In genomic region chr22:46081036-46081830, GRCh38 we compare ENCODE assay signal across 10 cellular contexts.
DNase-seq lines count a peak whose midpoint lies in the region; ATAC-seq and TF ChIP-seq lines count a peak whose summit lies in the region.
"Had no signal": no experiment of that assay in that cellular context is flagged by ENCODE, and none has a peak within 500 bp of the region (broad histone marks: within the 10 kb centered on the region; RNA-seq: fewer than 3 reads in every experiment).

No MANE protein-coding gene starts in this region.

- H3K4me3 Mint-ChIP-seq in T-helper 17 cell: no peak overlapping the region
- no peak overlapping the region for H3K4me3 Mint-ChIP-seq in activated T-cell treated with anti-CD3 and anti-CD28 coated beads, Interleukin-2, amount 50 U/mL, for 24 hours
- H3K4me3 Mint-ChIP-seq: activated B cell treated with CpG ODN at 0.5 μM for 24 hours had no signal

- no peak overlapping the region for H3K23ac ChIP-seq in trophoblast cell (ENCODE audit: low read length)

- H3K18ac ChIP-seq in trophoblast cell (ENCODE audit: low read length): no peak overlapping the region

- H3K9me3 Mint-ChIP-seq in activated T-cell treated with anti-CD3 and anti-CD28 coated beads, Interleukin-2, amount 50 U/mL, for 24 hours: no peaks in the 10 kb centered on the region
- H3K9me3 Mint-ChIP-seq: activated B cell treated with CpG ODN at 0.5 μM for 24 hours had no signal

- H3K79me2 ChIP-seq in parathyroid adenoma (peaks cover 30% of the 10 kb centered on the region), trophoblast cell (ENCODE audit: control insufficient read depth, insufficient read depth, low read length, poor library complexity) (no peaks in the 10 kb centered on the region)

- H3K9ac ChIP-seq in parathyroid adenoma (no peak overlapping the region), trophoblast cell (ENCODE audit: low read length) (no peak overlapping the region)

- no CpG with 5 or more reads among the region's 25 CpGs for WGBS in trophoblast cell (ENCODE audit: extremely low coverage, insufficient coverage, insufficient read length)

- H2BK12ac ChIP-seq in trophoblast cell (ENCODE audit: low read length): no peak overlapping the region

- no peaks in the 10 kb centered on the region for H3K27me3 Mint-ChIP-seq in T-helper 17 cell
- no peaks in the 10 kb centered on the region for H3K27me3 Mint-ChIP-seq in activated T-cell treated with anti-CD3 and anti-CD28 coated beads, Interleukin-2, amount 50 U/mL, for 24 hours
- H3K27me3 Mint-ChIP-seq: activated B cell treated with CpG ODN at 0.5 μM for 24 hours had no signal

- no peaks in the 10 kb centered on the region for H3K79me1 ChIP-seq in trophoblast cell (ENCODE audit: low read length)

- in situ Hi-C loops in GM13977 (cut with MboI; ENCODE audit: low pct_unique_long_range_greater_than_20kb, low sequenced_read_pairs, unreplicated experiment): no loop called here

- H3K36me3 ChIP-seq in parathyroid adenoma (ENCODE audit: control insufficient read depth, insufficient read depth, low read length) (no peaks in the 10 kb centered on the region), trophoblast cell (ENCODE audit: control insufficient read depth in 1 of 2, insufficient read depth in 2 of 2, low read length in 2 of 2) (no peaks in the 10 kb centered on the region)

- TF ChIP-seq CTCF in AG10803 (conservative IDR thresholded peaks at IDR 0.05; ENCODE audit: low read length): no peak
- TF ChIP-seq CTCF in foreskin fibroblast (IDR thresholded peaks at IDR 0.05; ENCODE audit: low read depth, low read length): no peak
- TF ChIP-seq CTCF in parathyroid adenoma (IDR thresholded peaks at IDR 0.05): no peak
- TF ChIP-seq CTCF in GM13977 (IDR thresholded peaks at IDR 0.05; ENCODE audit: extremely low read depth, insufficient read depth, missing control alignments): no peak

- no peaks in the 10 kb centered on the region for H3K4me1 ChIP-seq in parathyroid adenoma
- H3K4me1 ChIP-seq in trophoblast cell (ENCODE audit: control insufficient read depth in 1 of 2, insufficient read depth in 2 of 2, low read length in 2 of 2): peaks cover 1 to 3% of the 10 kb centered on the region in 2 experiments

- H3K27ac Mint-ChIP-seq in T-helper 17 cell: peak overlapping the region; percentile 54
- H3K27ac Mint-ChIP-seq in activated T-cell treated with anti-CD3 and anti-CD28 coated beads, Interleukin-2, amount 50 U/mL, for 24 hours: no peak overlapping the region
- H3K27ac Mint-ChIP-seq: activated B cell treated with CpG ODN at 0.5 μM for 24 hours had no signal

- H3K36me3 Mint-ChIP-seq in T-helper 17 cell (ENCODE audit: low read depth): no peaks in the 10 kb centered on the region
- H3K36me3 Mint-ChIP-seq in activated T-cell treated with anti-CD3 and anti-CD28 coated beads, Interleukin-2, amount 50 U/mL, for 24 hours (ENCODE audit: low read depth): peaks cover 3% of the 10 kb centered on the region

- no peak overlapping the region for H4K12ac ChIP-seq in trophoblast cell (ENCODE audit: low read depth, low read length)

- H3K4me2 ChIP-seq in parathyroid adenoma (ENCODE audit: low read length) (peak overlapping the region; percentile 44), trophoblast cell (ENCODE audit: low read length) (no peak overlapping the region)

- no peaks in the 10 kb centered on the region for H3K9me3 ChIP-seq in T-helper 17 cell (ENCODE audit: control insufficient read depth, low read length, poor library complexity, severe bottlenecking)
- no peaks in the 10 kb centered on the region for H3K9me3 ChIP-seq in parathyroid adenoma (ENCODE audit: control insufficient read depth, low read length)
- H3K9me3 ChIP-seq in trophoblast cell (ENCODE audit: insufficient read depth, low read depth, low read length): peaks cover 1% of the 10 kb centered on the region

- H3K4me3 ChIP-seq in AG10803 (ENCODE audit: low read length): peak overlapping the region; percentile 98
- H3K4me3 ChIP-seq in foreskin fibroblast (ENCODE audit: low read depth in 1 of 2, low read length in 2 of 2): peak overlapping the region; percentile 68 to 86
- no peak overlapping the region for H3K4me3 ChIP-seq in parathyroid adenoma (ENCODE audit: low read depth, low read length)
- H3K4me3 ChIP-seq in trophoblast cell (ENCODE audit: low read depth, low read length): no peak overlapping the region

- no peaks in the 10 kb centered on the region for H3K27me3 ChIP-seq in parathyroid adenoma (ENCODE audit: control insufficient read depth, insufficient read depth, low read length)
- H3K27me3 ChIP-seq in trophoblast cell (ENCODE audit: insufficient read depth, low read length): no peaks in the 10 kb centered on the region

- H3K14ac ChIP-seq in trophoblast cell (ENCODE audit: low read length): no peak overlapping the region

- H2BK120ac ChIP-seq in trophoblast cell (ENCODE audit: insufficient read depth, low read length, poor library complexity): no peak overlapping the region

- ATAC-seq in T-helper 17 cell: no peak
- no peak for ATAC-seq in GM21526 (IDR thresholded peaks at IDR 0.05; ENCODE audit: low FRiP score, unreplicated experiment)

- H3K27ac ChIP-seq in parathyroid adenoma: peak overlapping the region; percentile 56
- H3K27ac ChIP-seq in trophoblast cell (ENCODE audit: low read depth, low read length): no peak overlapping the region

- H4K91ac ChIP-seq in trophoblast cell (ENCODE audit: low read depth, low read length): no peak overlapping the region

- no peak overlapping the region for H2BK5ac ChIP-seq in trophoblast cell (ENCODE audit: low read depth, low read length, poor library complexity)

- peaks cover 22% of the 10 kb centered on the region for H3K4me1 Mint-ChIP-seq in T-helper 17 cell
- H3K4me1 Mint-ChIP-seq in activated T-cell treated with anti-CD3 and anti-CD28 coated beads, Interleukin-2, amount 50 U/mL, for 24 hours (ENCODE audit: low read depth): peaks cover 7% of the 10 kb centered on the region

- no peak overlapping the region for H4K8ac ChIP-seq in trophoblast cell (ENCODE audit: low read depth, low read length)

- H3K4ac ChIP-seq in trophoblast cell (ENCODE audit: low read depth, low read length): no peak overlapping the region

- H2AFZ ChIP-seq in parathyroid adenoma: no peak overlapping the region
- no peak overlapping the region for H2AFZ ChIP-seq in trophoblast cell (ENCODE audit: insufficient read depth, low read length, poor library complexity)

- DNase-seq in AG10803 (ENCODE audit: low read depth) (no peak), T-helper 17 cell (peak in 1 of 3 donors; percentile 1), foreskin fibroblast (no peak), GM13977 (ENCODE audit: low spot score) (no peak), trophoblast cell (no peak)
- no peak for DNase-seq in activated T-cell treated with anti-CD3 and anti-CD28 coated beads, Interleukin-2, amount 50 U/mL, for 24 hours
- DNase-seq: activated B cell treated with CpG ODN at 0.5 μM for 24 hours, NCI-H2029 treated with DMSO at 0.1 percent for 48 hours had no signal

- H2AK5ac ChIP-seq in trophoblast cell (ENCODE audit: low read length): no peak overlapping the region

Comparison
In these comparisons a context has a peak if more than half of its experiments do, and no peak if none do; other contexts are left out.
1. H3K4me3 ChIP-seq: peak in AG10803 (single experiment) and foreskin fibroblast (2 of 2); none in parathyroid adenoma (single experiment) and trophoblast cell (single experiment).